In genomic region chr10:97766996-97767924, GRCh38 we compare ENCODE assay signal across 22 cellular contexts. TPM values are rescaled to one million over a fixed set of nuclear protein-coding genes. Genes with fewer than 3 reads are reported as not detected.
"Had no signal": no experiment of that assay in that cellular context is flagged by ENCODE, and none has a peak within 500 bp of the region (broad histone marks: within the 10 kb centered on the region; RNA-seq: fewer than 3 reads in every experiment).

No MANE protein-coding gene starts in this region.

- H3K36me3 ChIP-seq: colonic mucosa, transverse colon had no signal

- H3K4me2 ChIP-seq: hepatocyte had no signal

- H2AFZ ChIP-seq: hepatocyte had no signal

- H3K27ac ChIP-seq: colonic mucosa, esophagus squamous epithelium, hepatocyte, psoas muscle, testis, transverse colon had no signal

- H3K4me3 ChIP-seq: colonic mucosa, esophagus squamous epithelium, hepatocyte, lung, psoas muscle, testis, transverse colon had no signal

- H3K9me3 Mint-ChIP-seq: naive B cell; nephron; stimulated activated naive B cell treated with anti-CD40 and anti-IgM and Interleukin-4, amounts not matched to agents 10 μg/mL and 1 μg/mL and 100 μg/mL, for 72 hours; stimulated activated naive CD8-positive, alpha-beta T cell treated with anti-CD3 and anti-CD28 coated beads, Interleukin-15, amount 100 ng/mL, for 72 hours had no signal

- DNase-seq: colonic mucosa; dermis blood vessel endothelial cell; esophagus squamous epithelium; foreskin fibroblast; kidney; left cardiac atrium; left ventricle myocardium superior; mesendoderm; naive B cell; psoas muscle; retina; stimulated activated CD4-positive, alpha-beta T cell treated with anti-CD3 and anti-CD28 coated beads, Interleukin-2, amount 100 ng/mL, for 24 hours; stimulated activated CD4-positive, alpha-beta T cell treated with anti-CD3 and anti-CD28 coated beads, Interleukin-4, amount 100 ng/mL, for 4 hours; stimulated activated naive B cell treated with anti-CD40 and anti-IgM and Interleukin-4, amounts not matched to agents 10 μg/mL and 1 μg/mL and 100 μg/mL, for 72 hours; stimulated activated naive CD8-positive, alpha-beta T cell treated with anti-CD3 and anti-CD28 coated beads, Interleukin-15, amount 100 ng/mL, for 72 hours; testis; transverse colon had no signal

- H3K79me2 ChIP-seq: hepatocyte had no signal

- H3K27me3 ChIP-seq: testis had no signal

- H3K4me3 Mint-ChIP-seq: naive B cell; nephron; stimulated activated naive B cell treated with anti-CD40 and anti-IgM and Interleukin-4, amounts not matched to agents 10 μg/mL and 1 μg/mL and 100 μg/mL, for 72 hours; stimulated activated naive CD8-positive, alpha-beta T cell treated with anti-CD3 and anti-CD28 coated beads, Interleukin-15, amount 100 ng/mL, for 72 hours had no signal

- FAIRE-seq: kidney had no signal

- H3K4me1 ChIP-seq: colonic mucosa had no signal

- H3K27ac Mint-ChIP-seq: nephron; stimulated activated naive B cell treated with anti-CD40 and anti-IgM and Interleukin-4, amounts not matched to agents 10 μg/mL and 1 μg/mL and 100 μg/mL, for 72 hours; stimulated activated naive CD8-positive, alpha-beta T cell treated with anti-CD3 and anti-CD28 coated beads, Interleukin-15, amount 100 ng/mL, for 72 hours had no signal

- ATAC-seq: left cardiac atrium; left ventricle myocardium superior; psoas muscle; sciatic nerve; stimulated activated naive B cell treated with anti-CD40 and anti-IgM and Interleukin-4, amounts not matched to agents 10 μg/mL and 1 μg/mL and 100 μg/mL, for 72 hours; stimulated activated naive CD8-positive, alpha-beta T cell treated with anti-CD3 and anti-CD28 coated beads, Interleukin-15, amount 100 ng/mL, for 72 hours had no signal

- H3K9me3 ChIP-seq: colonic mucosa, esophagus squamous epithelium, psoas muscle, testis, transverse colon had no signal

RNA-seq across cellular contexts. Expression of gene SFRP5, which starts 4.5 kb away (rescaled TPM):
- total RNA-seq: dermis blood vessel endothelial cell, epithelial cell of proximal tubule had no signal
